ENCODE assay signal across 8 cellular contexts in genomic region chr11:120912504-120912903, GRCh38.
DNase-seq lines count a peak whose midpoint lies in the region; ATAC-seq and FAIRE-seq lines count a peak whose summit lies in the region.

No MANE protein-coding gene starts in this region.

- ATAC-seq in GM21723 (IDR thresholded peaks at IDR 0.05; ENCODE audit: unreplicated experiment) (no peak), HG03025 (IDR thresholded peaks at IDR 0.05; ENCODE audit: low FRiP score, unreplicated experiment) (no peak), HG03460 (IDR thresholded peaks at IDR 0.05; ENCODE audit: unreplicated experiment) (no peak)

- DNase-seq in DMS53 (lab: John Stamatoyannopoulos, UW) (peak; percentile 75), HTR-8/SVneo (ENCODE audit: insufficient read length, low spot score) (peak; percentile 38), astrocyte of the hippocampus (ENCODE audit: low read depth, low spot score) (peak; percentile 37), medulla oblongata (ENCODE audit: extremely low spot score) (peak; percentile 51), KG1 (lab: John Stamatoyannopoulos, UW) (no peak)

- no peak for FAIRE-seq in HTR-8/SVneo (lab: Jason Lieb, UNC)
